20 cellular contexts compared by ENCODE assay signal in genomic region chr1:44554706-44555105, GRCh38.
A peak's percentile ranks its signal among the peaks of the same experiment; 100 is the strongest.
DNase-seq lines count a peak whose midpoint lies in the region; ATAC-seq and TF ChIP-seq lines count a peak whose summit lies in the region.
"Had no signal": no experiment of that assay in that cellular context is flagged by ENCODE, and none has a peak within 500 bp of the region (broad histone marks: within the 10 kb centered on the region; RNA-seq: fewer than 3 reads in every experiment).

No MANE protein-coding gene starts in this region.

- H3K4me1 ChIP-seq in HCT116 (ENCODE audit: control insufficient read depth in 1 of 2, insufficient read depth in 2 of 2, low read length in 2 of 2) = peaks cover 23 to 47% of the 10 kb centered on the region in 2 experiments
- H3K4me1 ChIP-seq: HAP-1 had no signal

- peaks cover 42% of the 10 kb centered on the region for H3K27me3 Mint-ChIP-seq in progenitor cell of endocrine pancreas
- H3K27me3 Mint-ChIP-seq: CD4-positive, CD25-positive, alpha-beta regulatory T cell had no signal

- no peak for ATAC-seq in HCT116
- ATAC-seq in HG02798 (IDR thresholded peaks at IDR 0.05; ENCODE audit: poor library complexity, unreplicated experiment) = no peak
- ATAC-seq in HG03175 (IDR thresholded peaks at IDR 0.05; ENCODE audit: unreplicated experiment) = no peak

- DNase-seq in HCT116 (ENCODE audit: low read depth, low spot score) (no peak), amniotic epithelial cell (ENCODE audit: low read depth) (peak; percentile 50), epithelial cell of esophagus (ENCODE audit: low read depth) (peak; percentile 85), substantia nigra (lab: John Stamatoyannopoulos, UW) (no peak), progenitor cell of endocrine pancreas (ENCODE audit: low spot score, unreplicated experiment) (no peak)
- DNase-seq: CD4-positive, CD25-positive, alpha-beta regulatory T cell; DMS79; KG1; MV-4-11; NCI-H1105 treated with DMSO at 0.1 percent for 48 hours; NCI-H2029 treated with DMSO at 0.1 percent for 48 hours; NCI-H345; NCI-H524; NCI-H774; OCI-M1; SHP77 treated with DMSO at 0.1 percent for 48 hours had no signal

- H3K36me3 Mint-ChIP-seq in progenitor cell of endocrine pancreas (ENCODE audit: insufficient read depth) = no peaks in the 10 kb centered on the region
- H3K36me3 Mint-ChIP-seq: CD4-positive, CD25-positive, alpha-beta regulatory T cell had no signal

- no peaks in the 10 kb centered on the region for H4K20me1 ChIP-seq in HCT116 (ENCODE audit: insufficient read depth)

- no peak overlapping the region for H3K4me3 Mint-ChIP-seq in progenitor cell of endocrine pancreas (ENCODE audit: low read depth)
- H3K4me3 Mint-ChIP-seq: CD4-positive, CD25-positive, alpha-beta regulatory T cell had no signal

- H3K27me3 ChIP-seq in HCT116 (ENCODE audit: insufficient read depth, low read length) = no peaks in the 10 kb centered on the region

- H3K27ac ChIP-seq in HCT116 (ENCODE audit: low read depth, low read length) (no peak overlapping the region), substantia nigra (ENCODE audit: low read depth, low read length, poor library complexity, severe bottlenecking) (peak overlapping the region; percentile 87)
- H3K27ac ChIP-seq: SK-N-MC had no signal

- H2AFZ ChIP-seq in HCT116 (ENCODE audit: low read depth, low read length, poor library complexity, severe bottlenecking) = no peak overlapping the region

- no peak overlapping the region for H3K27ac Mint-ChIP-seq in progenitor cell of endocrine pancreas
- H3K27ac Mint-ChIP-seq: CD4-positive, CD25-positive, alpha-beta regulatory T cell had no signal

- no peak overlapping the region for H3K4me3 ChIP-seq in HCT116 (replicated peaks in 1 of 2; ENCODE audit: low read depth in 1 of 2, low read length in 2 of 2)
- H3K4me3 ChIP-seq in epithelial cell of esophagus (ENCODE audit: low read length) = no peak overlapping the region
- H3K4me3 ChIP-seq: HAP-1, SK-N-MC had no signal

- no TSS peak for BruUV-seq in HCT116 (replicated peaks; lab: Mats Ljungman, UMichigan)

- H3K36me3 ChIP-seq in HCT116 (ENCODE audit: control insufficient read depth in 1 of 2, insufficient read depth in 2 of 2, low read length in 2 of 2) = no peaks in the 10 kb centered on the region
- H3K36me3 ChIP-seq: HAP-1 had no signal

- TF ChIP-seq CTCF in HCT116 (IDR thresholded peaks at IDR 0.05 in 2 of 3, conservative IDR thresholded peaks at IDR 0.05 in 1 of 3; ENCODE audit: borderline replicate concordance in 1 of 3, insufficient read depth in 1 of 3, low read depth in 2 of 3, low read length in 2 of 3) (no peak), epithelial cell of esophagus (IDR thresholded peaks at IDR 0.05; ENCODE audit: insufficient read depth, low read depth, low read length, missing control alignments) (no peak), progenitor cell of endocrine pancreas (IDR thresholded peaks at IDR 0.05; ENCODE audit: unreplicated experiment) (no peak)

- TF ChIP-seq RAD21 in HCT116 (IDR thresholded peaks at IDR 0.05; ENCODE audit: low read depth) = no peak

- H3K9me3 ChIP-seq in HCT116 (ENCODE audit: control insufficient read depth in 1 of 2, insufficient read depth in 1 of 2, low read depth in 1 of 2, low read length in 2 of 2) = no peaks in the 10 kb centered on the region
- H3K9me3 ChIP-seq: HAP-1 had no signal

- H3K4me2 ChIP-seq in HCT116 (ENCODE audit: low read length) = peak overlapping the region; percentile 74

- RAD21 ChIA-PET in HCT116 (lab: Charles Lee; ENCODE audit: low non-redundant PET in 1 of 2, low total read pairs in 2 of 2, uncharacterized antibody in 2 of 2, unreplicated experiment in 2 of 2) = no interaction called here

- no peak for TF ChIP-seq POLR2A in HCT116 (IDR thresholded peaks at IDR 0.05; ENCODE audit: borderline replicate concordance, extremely low read depth, insufficient read depth, insufficient read length)

- H3K4me1 Mint-ChIP-seq in progenitor cell of endocrine pancreas (ENCODE audit: low read depth) = peaks cover 4% of the 10 kb centered on the region
- H3K4me1 Mint-ChIP-seq: CD4-positive, CD25-positive, alpha-beta regulatory T cell had no signal

- H3K9ac ChIP-seq in HCT116 (ENCODE audit: low read length) = no peak overlapping the region

- intact Hi-C loops in HCT116 (cut with micrococcal nuclease) = no loop called here

- POLR2A ChIA-PET in HCT116 (lab: Charles Lee) = interaction anchor here (0.9 kb wide), 1 partner anchor 167 kb away, joined by 4 read pairs; no protein-coding TSS in a partner anchor

- H3K9me3 Mint-ChIP-seq in progenitor cell of endocrine pancreas (ENCODE audit: low read depth) = no peaks in the 10 kb centered on the region

- no peaks in the 10 kb centered on the region for H3K9me2 ChIP-seq in HCT116 (ENCODE audit: insufficient read depth)

- CTCF ChIA-PET in HCT116 (lab: Charles Lee) = interaction anchor here (1.0 to 2.0 kb wide), 3 partner anchors 17 to 150 kb away, joined by 3 to 11 read pairs (median 3); no protein-coding TSS in a partner anchor

- H3K79me2 ChIP-seq in HCT116 (ENCODE audit: insufficient read depth, low read length) = no peaks in the 10 kb centered on the region

TF ChIP-seq in HCT116, 20 proteins besides CTCF, POLR2A, EP300 and RAD21:
- TF ChIP-seq REST (IDR thresholded peaks at IDR 0.05; ENCODE audit: low read depth) (no peak), CEBPB (IDR thresholded peaks at IDR 0.05; ENCODE audit: low read depth) (no peak), TCF7L2 (IDR thresholded peaks at IDR 0.05; ENCODE audit: borderline replicate concordance, extremely low read depth, insufficient read depth, insufficient read length) (no peak)

Comparison
In these comparisons a context has a peak if more than half of its experiments do, and no peak if none do; other contexts are left out.
1. DNase-seq: peak in amniotic epithelial cell (single experiment) and epithelial cell of esophagus (single experiment); none in HCT116 (single experiment), substantia nigra (0 of 49) and progenitor cell of endocrine pancreas (single experiment).